In genomic region chr15:40873625-40874561, GRCh38 we compare ENCODE assay signal across 1 cellular context.
TF ChIP-seq lines count a peak whose summit lies in the region.

Gene RHOV (minus strand): TSS chr15:40874234. CDS start chr15:40874139, 95 bp downstream.

TF ChIP-seq in K562, 482 proteins besides CTCF, POLR2A, EP300 and RAD21 (continued from another document and continues in another):
- TF ChIP-seq CREB5 (CRISPR knock-in tag; IDR thresholded peaks at IDR 0.05) (no peak), DLX4 (CRISPR knock-in tag; IDR thresholded peaks at IDR 0.05) (no peak), E2F5 (CRISPR knock-in tag; IDR thresholded peaks at IDR 0.05) (no peak), GABPB1 (CRISPR knock-in tag; IDR thresholded peaks at IDR 0.05) (peak; percentile 63; the same call in 1 of the 2 replicates), ZC3H8 (IDR thresholded peaks at IDR 0.05) (no peak), ZNF354B (CRISPR knock-in tag; IDR thresholded peaks at IDR 0.05) (no peak), RFX1 (IDR thresholded peaks at IDR 0.05) (no peak), GMEB1 (CRISPR knock-in tag; IDR thresholded peaks at IDR 0.05) (0 out of 2 replicates have a peak, but pooled peaks have one; percentile 6), MCM3 (IDR thresholded peaks at IDR 0.05) (no peak), ZNF239 (CRISPR knock-in tag; IDR thresholded peaks at IDR 0.05) (no peak), ELF2 (CRISPR knock-in tag; IDR thresholded peaks at IDR 0.05) (no peak), SPI1 (IDR thresholded peaks at IDR 0.05; ENCODE audit: borderline replicate concordance, low read depth, low read length) (no peak), ZNF57 (CRISPR knock-in tag; IDR thresholded peaks at IDR 0.05) (no peak), IRF2 (CRISPR knock-in tag; IDR thresholded peaks at IDR 0.05) (no peak), ZNF347 (CRISPR knock-in tag; IDR thresholded peaks at IDR 0.05; ENCODE audit: low read depth) (no peak), MTA1 (IDR thresholded peaks at IDR 0.05; ENCODE audit: borderline replicate concordance) (no peak), JUND (IDR thresholded peaks at IDR 0.05; ENCODE audit: borderline replicate concordance, low read depth, low read length) (peak; percentile 34; the same call in 1 of the 2 replicates), JUND (tag; IDR thresholded peaks at IDR 0.05; ENCODE audit: borderline replicate concordance, low read depth, low read length) (no peak; the same call in 2 of the 3 replicates), NCOA4 (IDR thresholded peaks at IDR 0.05; ENCODE audit: partially characterized antibody) (no peak), NR2C1 (IDR thresholded peaks at IDR 0.05) (no peak), NR2C1 (tag; IDR thresholded peaks at IDR 0.05) (no peak), ZNF561 (CRISPR knock-in tag; conservative IDR thresholded peaks at IDR 0.05) (no peak), ZNF407 (IDR thresholded peaks at IDR 0.05; ENCODE audit: low read depth) (no peak), ZNF41 (CRISPR knock-in tag; conservative IDR thresholded peaks at IDR 0.05) (no peak), HMGN3 (IDR thresholded peaks at IDR 0.05; ENCODE audit: borderline replicate concordance, extremely low read depth, insufficient read length, low read depth, low read length) (peak; percentile 13), MAFG (tag; conservative IDR thresholded peaks at IDR 0.05) (no peak), CREB3 (tag; conservative IDR thresholded peaks at IDR 0.05; ENCODE audit: low read depth) (no peak), RNF2 (IDR thresholded peaks at IDR 0.05) (no peak), ARID4B (CRISPR knock-in tag; IDR thresholded peaks at IDR 0.05) (peak; percentile 79; the same call in 1 of the 2 replicates), NCOA2 (IDR thresholded peaks at IDR 0.05; ENCODE audit: partially characterized antibody in 2 of 2) (no peak), HCFC1 (IDR thresholded peaks at IDR 0.05; ENCODE audit: low read depth, low read length) (no peak), ILF3 (IDR thresholded peaks at IDR 0.05; ENCODE audit: borderline replicate concordance) (no peak), ZNF75A (CRISPR knock-in tag; IDR thresholded peaks at IDR 0.05) (no peak), PBX2 (CRISPR knock-in tag; IDR thresholded peaks at IDR 0.05; ENCODE audit: low read depth) (no peak), PBX2 (tag; conservative IDR thresholded peaks at IDR 0.05; ENCODE audit: low read depth) (peak; percentile 71), RAD51 (IDR thresholded peaks at IDR 0.05; ENCODE audit: borderline replicate concordance, low read depth) (no peak), POU5F1 (IDR thresholded peaks at IDR 0.05; ENCODE audit: borderline replicate concordance, low read depth, low read length, partially characterized antibody) (no peak), IFI16 (CRISPR knock-in tag; IDR thresholded peaks at IDR 0.05) (no peak), ZNF707 (CRISPR knock-in tag; conservative IDR thresholded peaks at IDR 0.05) (no peak)
